10 cellular contexts compared by ENCODE assay signal in genomic region chr20:57658447-57659130, GRCh38. TPM values are rescaled to one million over a fixed set of nuclear protein-coding genes. Genes with fewer than 3 reads are reported as not detected.
DNase-seq lines count a peak whose midpoint lies in the region; ATAC-seq and TF ChIP-seq lines count a peak whose summit lies in the region.
"Had no signal": no experiment of that assay in that cellular context is flagged by ENCODE, and none has a peak within 500 bp of the region (broad histone marks: within the 10 kb centered on the region; RNA-seq: fewer than 3 reads in every experiment).

No MANE protein-coding gene starts in this region.

- no peak overlapping the region for H2AFZ ChIP-seq in IMR-90 (replicated peaks; ENCODE audit: low read length, poor library complexity)

- H3K9me3 ChIP-seq in CD8-positive, alpha-beta memory T cell (ENCODE audit: low read length) = no peaks in the 10 kb centered on the region
- no peaks in the 10 kb centered on the region for H3K9me3 ChIP-seq in IMR-90 (ENCODE audit: control insufficient read depth, insufficient read depth, low read length)
- H3K9me3 ChIP-seq: HAP-1 had no signal

- CTCF ChIA-PET in CD8-positive, alpha-beta memory T cell (lab: Charles Lee) = interaction anchor here (1.4 kb wide), 1 partner anchor 61 kb away, joined by 5 read pairs; no protein-coding TSS in a partner anchor
- CTCF ChIA-PET in IMR-90 (lab: Yijun Ruan, JAX) = interaction anchor here (1.1 kb wide), 1 partner anchor 61 kb away, joined by 3 read pairs; no protein-coding TSS in a partner anchor

- no peaks in the 10 kb centered on the region for H3K27me3 ChIP-seq in CD8-positive, alpha-beta memory T cell (ENCODE audit: insufficient read depth, low read length, poor library complexity, severe bottlenecking)
- H3K27me3 ChIP-seq in IMR-90 (ENCODE audit: control insufficient read depth, insufficient read depth, low read length) = no peaks in the 10 kb centered on the region

- no peak for TF ChIP-seq POLR2A in IMR-90 (IDR thresholded peaks at IDR 0.05; ENCODE audit: low read depth, low read length)

- intact Hi-C loops in IMR-90 (cut with micrococcal nuclease) = loop anchor here (10.0 kb wide), 1 partner anchor 186 kb away; no protein-coding TSS in a partner anchor
- intact Hi-C loops in posterior vena cava (cut with DNase I) = no loop called here

- no peaks in the 10 kb centered on the region for H3K9me3 Mint-ChIP-seq in CD8-positive, alpha-beta memory T cell

- H2BK20ac ChIP-seq in IMR-90 (ENCODE audit: low read depth, low read length) = no peak overlapping the region

- H3K56ac ChIP-seq in IMR-90 (ENCODE audit: extremely low read depth, insufficient read depth, low read length) = no peak overlapping the region

- no peaks in the 10 kb centered on the region for H3K36me3 ChIP-seq in CD8-positive, alpha-beta memory T cell (ENCODE audit: insufficient read depth, low read length)
- peaks cover 14% of the 10 kb centered on the region for H3K36me3 ChIP-seq in IMR-90 (ENCODE audit: control insufficient read depth, insufficient read depth, low read length)
- H3K36me3 ChIP-seq: HAP-1 had no signal

- no peak overlapping the region for H2BK120ac ChIP-seq in IMR-90 (ENCODE audit: low read depth, low read length)

- H3K4me3 Mint-ChIP-seq in CD8-positive, alpha-beta memory T cell = peak overlapping the region in 4 of 7 donors; percentile 59 to 75 (median 61)

- H2AK5ac ChIP-seq in IMR-90 (ENCODE audit: low read depth, low read length) = no peak overlapping the region

- in situ Hi-C loops in IMR-90 (cut with MboI; ENCODE audit: low sequenced_read_pairs) = loop anchor here (10.0 kb wide), 1 partner anchor 426 kb away; no protein-coding TSS in a partner anchor

- H3K14ac ChIP-seq in IMR-90 (replicated peaks; ENCODE audit: low read depth, low read length) = no peak overlapping the region

- H3K27ac ChIP-seq in CD8-positive, alpha-beta memory T cell (ENCODE audit: low read depth, low read length) = no peak overlapping the region
- H3K27ac ChIP-seq in IMR-90 (ENCODE audit: insufficient read depth, low read length) = no peak overlapping the region

- no peak overlapping the region for H3K4me2 ChIP-seq in IMR-90 (ENCODE audit: low read depth, low read length)

- H3K9me1 ChIP-seq in IMR-90 (ENCODE audit: insufficient read depth, low read length) = peaks cover 3% of the 10 kb centered on the region; the same call in 1 of the 2 replicates

- H3K4ac ChIP-seq in IMR-90 (ENCODE audit: low read depth, low read length) = no peak overlapping the region

- no peak overlapping the region for H3K9ac ChIP-seq in IMR-90 (ENCODE audit: low read depth, low read length)

- H3K18ac ChIP-seq in IMR-90 (ENCODE audit: low read depth, low read length) = no peak overlapping the region

- peaks cover 22% of the 10 kb centered on the region for H3K4me1 ChIP-seq in CD8-positive, alpha-beta memory T cell (ENCODE audit: insufficient read depth, low read length)
- H3K4me1 ChIP-seq in IMR-90 (ENCODE audit: control insufficient read depth, insufficient read depth, low read length) = no peaks in the 10 kb centered on the region
- H3K4me1 ChIP-seq: HAP-1 had no signal

- H2BK5ac ChIP-seq in IMR-90 (ENCODE audit: low read depth, low read length, poor library complexity, severe bottlenecking) = no peak overlapping the region

- H3K4me3 ChIP-seq in CD8-positive, alpha-beta memory T cell (ENCODE audit: low read length) = no peak overlapping the region
- H3K4me3 ChIP-seq in IMR-90 (ENCODE audit: insufficient read depth, low read depth, low read length) = no peak overlapping the region
- H3K4me3 ChIP-seq: HAP-1, skin epidermis had no signal

- TF ChIP-seq CTCF in IMR-90 (conservative IDR thresholded peaks at IDR 0.05; ENCODE audit: low read depth, low read length) = no peak

- H4K20me1 ChIP-seq in IMR-90 (ENCODE audit: insufficient read depth, low read length) = peaks cover 28% of the 10 kb centered on the region

- BruUV-seq in IMR-90 (replicated peaks; lab: Mats Ljungman, UMichigan) = no TSS peak

- peak in 1 of 5 donors; percentile 42 for DNase-seq in CD8-positive, alpha-beta memory T cell
- DNase-seq in IMR-90 = no peak
- DNase-seq in epidermal melanocyte (ENCODE audit: insufficient read length, low spot score) = peak; percentile 16
- peak; percentile 77 for DNase-seq in posterior vena cava (ENCODE audit: low spot score)
- DNase-seq in HPDE6-E6E7 (ENCODE audit: extremely low spot score) = no peak
- no peak for DNase-seq in central memory CD4-positive, alpha-beta T cell
- no peak for DNase-seq in occipital lobe (lab: John Stamatoyannopoulos, UW)

- H3K27ac Mint-ChIP-seq in CD8-positive, alpha-beta memory T cell = peak overlapping the region in 5 of 8 donors; percentile 7 to 86 (median 68)

- H2AK9ac ChIP-seq in IMR-90 (replicated peaks; ENCODE audit: low read depth, low read length, poor library complexity) = peak overlapping the region; percentile 78

- peaks cover 0 to 11% (median 0%) of the 10 kb centered on the region in 3 donors for H3K36me3 Mint-ChIP-seq in CD8-positive, alpha-beta memory T cell

- H3K23ac ChIP-seq in IMR-90 (ENCODE audit: low read depth, low read length) = no peak overlapping the region

- ATAC-seq in IMR-90 (ENCODE audit: low read depth) = no peak
- ATAC-seq in HG03045 (IDR thresholded peaks at IDR 0.05; ENCODE audit: unreplicated experiment) = no peak

- no peak for TF ChIP-seq RAD21 in IMR-90 (IDR thresholded peaks at IDR 0.05; ENCODE audit: low read length)

- peaks cover 0 to 3% of the 10 kb centered on the region in 2 donors for H3K27me3 Mint-ChIP-seq in CD8-positive, alpha-beta memory T cell

- no peak overlapping the region for H4K91ac ChIP-seq in IMR-90 (ENCODE audit: insufficient read depth, low read depth, low read length)

- H3K79me1 ChIP-seq in IMR-90 (ENCODE audit: low read depth in 1 of 2, low read length in 2 of 2) = peaks cover 6 to 10% of the 10 kb centered on the region in 2 experiments; a peak in 2 of 4 replicates

- H2BK15ac ChIP-seq in IMR-90 (ENCODE audit: low read depth, low read length) = no peak overlapping the region

- peaks cover 15 to 41% (median 22%) of the 10 kb centered on the region in 3 donors for H3K4me1 Mint-ChIP-seq in CD8-positive, alpha-beta memory T cell

- POLR2A ChIA-PET in CD8-positive, alpha-beta memory T cell (lab: Charles Lee) = no interaction called here
- POLR2A ChIA-PET in IMR-90 (lab: Charles Lee; ENCODE audit: unreplicated experiment) = no interaction called here

- no peak overlapping the region for H4K5ac ChIP-seq in IMR-90 (ENCODE audit: low read depth, low read length)

- WGBS in IMR-90 (ENCODE audit: extremely low coverage in 2 of 2, insufficient read length in 1 of 2), 2 experiments = 90% methylated on average over 9 of the region's 17 CpGs; no CpG with 5 or more reads in 1 of the 2 experiments

- dilution Hi-C loops in IMR-90 (cut with HindIII; ENCODE audit: low sequenced_read_pairs, unreplicated experiment) = no loop called here

- H4K8ac ChIP-seq in IMR-90 (ENCODE audit: low read depth in 2 of 2, low read length in 2 of 2) = no peak overlapping the region

TF ChIP-seq in IMR-90, 13 proteins besides CTCF, POLR2A, EP300 and RAD21:
- TF ChIP-seq BHLHE40 (IDR thresholded peaks at IDR 0.05; ENCODE audit: low read depth, low read length) (no peak), USF2 (IDR thresholded peaks at IDR 0.05; ENCODE audit: low read depth, low read length) (no peak), MXI1 (IDR thresholded peaks at IDR 0.05; ENCODE audit: borderline replicate concordance, low read depth, low read length) (no peak), MAZ (IDR thresholded peaks at IDR 0.05; ENCODE audit: borderline replicate concordance, low read depth, low read length) (no peak), CEBPB (IDR thresholded peaks at IDR 0.05; ENCODE audit: low read depth, low read length) (no peak), RFX5 (IDR thresholded peaks at IDR 0.05; ENCODE audit: low read depth, low read length) (no peak), MAFK (IDR thresholded peaks at IDR 0.05; ENCODE audit: low read depth, low read length) (no peak)
TF ChIP-seq in IMR-90: peak in this region for 0.

RNA-seq across cellular contexts. Expression of gene ZBP1, which starts 38.4 kb away (rescaled TPM):
- total RNA-seq in CD8-positive, alpha-beta memory T cell = 1 to 10 TPM; 1.8 to 2.4 TPM
- polyA plus RNA-seq in CD8-positive, alpha-beta memory T cell = 14.6 TPM
- total RNA-seq in IMR-90 (2012; rRNA removed) (not detected in 2 replicates), posterior vena cava (under 1 TPM; 0.24 to 0.37 TPM), occipital lobe (not detected)
- not detected in 2 replicates for polyA plus RNA-seq in IMR-90 (2012; rRNA removed)
- not detected in 2 replicates for polyA plus RNA-seq in IMR-90 (2012; cell fraction: cytosol; rRNA removed)
- polyA plus RNA-seq in IMR-90 (2012; cell fraction: nucleus; rRNA removed; ENCODE audit: low replicate concordance) = not detected in 2 replicates

RNA-seq across cellular contexts. Expression of gene PMEPA1, which starts 51.2 kb away (rescaled TPM):
- 1 to 10 TPM; 3.8 to 4.4 TPM for total RNA-seq in CD8-positive, alpha-beta memory T cell
- polyA plus RNA-seq in CD8-positive, alpha-beta memory T cell = 0.30 TPM
- 1.4 and 2.0 TPM in 2 replicates for total RNA-seq in IMR-90 (2012; rRNA removed)
- 6.9 and 11.0 TPM in 2 replicates for polyA plus RNA-seq in IMR-90 (2012; rRNA removed)
- 2.9 and 9.8 TPM in 2 replicates for polyA plus RNA-seq in IMR-90 (2012; cell fraction: cytosol; rRNA removed)
- 3.2 and 9.0 TPM in 2 replicates for polyA plus RNA-seq in IMR-90 (2012; cell fraction: nucleus; rRNA removed; ENCODE audit: low replicate concordance)
- total RNA-seq in posterior vena cava = 10 to 100 TPM; 45.6 to 55.6 TPM
- total RNA-seq in occipital lobe = 8.3 TPM

Comparison
In these comparisons a context has a peak if more than half of its experiments do, and no peak if none do; other contexts are left out.
1. DNase-seq: peak in epidermal melanocyte (single experiment) and posterior vena cava (single experiment); none in IMR-90 (single experiment), HPDE6-E6E7 (single experiment), central memory CD4-positive, alpha-beta T cell (single experiment) and occipital lobe (single experiment).